In the genomic region with DNA sequence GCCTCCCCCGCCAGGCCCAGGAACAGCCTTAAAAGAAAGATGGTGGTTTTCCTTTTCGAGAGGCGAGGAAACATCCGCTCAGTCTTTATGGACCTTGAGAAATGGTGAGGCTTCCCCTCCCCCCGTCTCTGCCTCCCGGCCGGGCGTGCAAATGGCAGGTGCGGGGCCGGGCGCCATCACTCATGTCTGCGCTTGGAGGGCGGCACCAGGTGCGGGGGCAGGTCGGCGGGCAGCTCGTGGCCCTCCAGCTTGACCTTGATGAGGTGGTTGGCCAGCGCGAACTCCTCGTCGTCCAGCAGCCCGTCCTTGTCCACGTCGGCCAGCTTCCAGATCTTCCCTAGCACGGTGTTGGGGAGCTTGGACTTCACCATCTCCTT, we compare ENCODE assay signal across 7 cellular contexts. TPM values are rescaled to one million over a fixed set of nuclear protein-coding genes. Genes with fewer than 3 reads are reported as not detected.
A peak's percentile ranks its signal among the peaks of the same experiment; 100 is the strongest.
DNase-seq lines count a peak whose midpoint lies in the region; ATAC-seq and TF ChIP-seq lines count a peak whose summit lies in the region.
"Had no signal": no experiment of that assay in that cellular context is flagged by ENCODE, and none has a peak within 500 bp of the region (broad histone marks: within the 10 kb centered on the region; RNA-seq: fewer than 3 reads in every experiment).

No MANE protein-coding gene starts in this region.

- H3K9me2 ChIP-seq in GM23248 (ENCODE audit: insufficient read depth) = no peaks in the 10 kb centered on the region

- in situ Hi-C loops in GM23248 (cut with MboI) (no loop called here), G401 (cut with HindIII; ENCODE audit: low sequenced_read_pairs) (loop anchor here (10.0 kb wide), 1 partner anchor 79 kb away; a partner anchor contains a TSS)

- no peak overlapping the region for H2AFZ ChIP-seq in GM23248

- H3K9me3 ChIP-seq in GM23248 (ENCODE audit: low read depth) = no peaks in the 10 kb centered on the region

- peak overlapping the region; percentile 84 for H3K27ac Mint-ChIP-seq in activated T-helper 17 cell treated with anti-CD3 and anti-CD28 coated beads, Interleukin-2, amount 50 U/mL, for 72 hours
- peak overlapping the region; percentile 19 for H3K27ac Mint-ChIP-seq in nephron progenitor cell

- TF ChIP-seq CTCF in nephron progenitor cell (IDR thresholded peaks at IDR 0.05) = no peak

- peak overlapping the region; percentile 17 for H3K4me2 ChIP-seq in GM23248 (ENCODE audit: unreplicated experiment)

- peaks cover 49% of the 10 kb centered on the region for H3K79me2 ChIP-seq in GM23248 (ENCODE audit: insufficient read depth)

- H3K4me3 ChIP-seq in GM23248 = no peak overlapping the region

- peaks cover 77% of the 10 kb centered on the region for H3K36me3 Mint-ChIP-seq in activated T-helper 17 cell treated with anti-CD3 and anti-CD28 coated beads, Interleukin-2, amount 50 U/mL, for 72 hours (ENCODE audit: low read depth)
- peaks cover 13% of the 10 kb centered on the region for H3K36me3 Mint-ChIP-seq in nephron progenitor cell (ENCODE audit: low read depth)

- no peaks in the 10 kb centered on the region for H3K27me3 Mint-ChIP-seq in activated T-helper 17 cell treated with anti-CD3 and anti-CD28 coated beads, Interleukin-2, amount 50 U/mL, for 72 hours
- H3K27me3 Mint-ChIP-seq in nephron progenitor cell (ENCODE audit: low read depth, poor library complexity) = peaks cover 3% of the 10 kb centered on the region

- peaks cover 46% of the 10 kb centered on the region for H3K4me1 ChIP-seq in GM23248 (ENCODE audit: insufficient read depth)

- peak overlapping the region; percentile 22; the same call in 1 of the 2 replicates for H3K9ac ChIP-seq in GM23248

- peak overlapping the region; percentile 87 for H3K4me3 Mint-ChIP-seq in activated T-helper 17 cell treated with anti-CD3 and anti-CD28 coated beads, Interleukin-2, amount 50 U/mL, for 72 hours
- H3K4me3 Mint-ChIP-seq in nephron progenitor cell = no peak overlapping the region

- H3K9me3 Mint-ChIP-seq in activated T-helper 17 cell treated with anti-CD3 and anti-CD28 coated beads, Interleukin-2, amount 50 U/mL, for 72 hours = no peaks in the 10 kb centered on the region
- no peaks in the 10 kb centered on the region for H3K9me3 Mint-ChIP-seq in nephron progenitor cell

- H4K20me1 ChIP-seq in GM23248 (ENCODE audit: insufficient read depth) = no peaks in the 10 kb centered on the region

- peaks cover 14% of the 10 kb centered on the region; the same call in 1 of the 2 replicates for H3F3A ChIP-seq in GM23248 (ENCODE audit: insufficient read depth)

- 89 to 93% methylated on average over 25 of the region's 25 CpGs for WGBS in GM23248 (ENCODE audit: low coverage in 1 of 2, low lambda C conversion rate in 2 of 2, missing lambda C conversion rate in 2 of 2), 2 experiments

- ATAC-seq in activated T-helper 17 cell treated with anti-CD3 and anti-CD28 coated beads, Interleukin-2, amount 50 U/mL, for 72 hours (replicated peaks) = no peak
- ATAC-seq in GM21737 (IDR thresholded peaks at IDR 0.05; ENCODE audit: unreplicated experiment) (no peak), HG02759 (IDR thresholded peaks at IDR 0.05; ENCODE audit: unreplicated experiment) (no peak)

- H3K27ac ChIP-seq in GM23248 = peak overlapping the region; percentile 83

- no peaks in the 10 kb centered on the region for H3K27me3 ChIP-seq in GM23248 (replicated peaks; ENCODE audit: insufficient read depth)

- peaks cover 45% of the 10 kb centered on the region for H3K4me1 Mint-ChIP-seq in activated T-helper 17 cell treated with anti-CD3 and anti-CD28 coated beads, Interleukin-2, amount 50 U/mL, for 72 hours
- H3K4me1 Mint-ChIP-seq in nephron progenitor cell = peaks cover 26% of the 10 kb centered on the region

- no peak for DNase-seq in GM23248
- no peak for DNase-seq in nephron progenitor cell
- no peak for DNase-seq in G401 (ENCODE audit: low spot score)
- DNase-seq: GDM1 had no signal

- H3K36me3 ChIP-seq in GM23248 (ENCODE audit: low read depth) = peaks cover 15% of the 10 kb centered on the region

RNA-seq across cellular contexts. Expression of a gene that starts 9.7 kb away (rescaled TPM):
- total RNA-seq in GM23248 (2014; rRNA removed; shearing (Covaris generic)) = not detected in 2 replicates
- polyA plus RNA-seq in GM23248 (2016; fragmentation: Nextera tagmentation; extraction: Ambion mirVana) = not detected in 2 replicates
- total RNA-seq in activated T-helper 17 cell treated with anti-CD3 and anti-CD28 coated beads, Interleukin-2, amount 50 U/mL, for 72 hours = under 1 TPM; 0.37 to 0.71 TPM
- total RNA-seq in G401 (2014; rRNA removed; shearing (Covaris generic)) = 1.6 and 2.3 TPM in 2 replicates

RNA-seq across cellular contexts. Expression of a gene that starts 24.3 kb away (rescaled TPM):
- 90.2 and 124 TPM in 2 replicates for total RNA-seq in GM23248 (2014; rRNA removed; shearing (Covaris generic))
- polyA plus RNA-seq in GM23248 (2016; fragmentation: Nextera tagmentation; extraction: Ambion mirVana) = 55.2 and 56.3 TPM in 2 replicates
- 100 to 1,000 TPM in 1 of 2 donors, 10 to 100 TPM in 1; 96.5 to 107 TPM for total RNA-seq in activated T-helper 17 cell treated with anti-CD3 and anti-CD28 coated beads, Interleukin-2, amount 50 U/mL, for 72 hours
- 25.3 and 32.4 TPM in 2 replicates for total RNA-seq in G401 (2014; rRNA removed; shearing (Covaris generic))

RNA-seq across cellular contexts. Expression of a gene that starts 43.8 kb away (rescaled TPM):
- 13.2 and 15.8 TPM in 2 replicates for total RNA-seq in GM23248 (2014; rRNA removed; shearing (Covaris generic))
- 24.6 and 26.1 TPM in 2 replicates for polyA plus RNA-seq in GM23248 (2016; fragmentation: Nextera tagmentation; extraction: Ambion mirVana)
- total RNA-seq in activated T-helper 17 cell treated with anti-CD3 and anti-CD28 coated beads, Interleukin-2, amount 50 U/mL, for 72 hours = 10 to 100 TPM; 17.9 to 28.2 TPM
- total RNA-seq in G401 (2014; rRNA removed; shearing (Covaris generic)) = 12.3 and 13.9 TPM in 2 replicates

RNA-seq across cellular contexts. Expression of a gene that starts 51.1 kb away (rescaled TPM):
- total RNA-seq in GM23248 (2014; rRNA removed; shearing (Covaris generic)) = 18.2 and 19.7 TPM in 2 replicates
- polyA plus RNA-seq in GM23248 (2016; fragmentation: Nextera tagmentation; extraction: Ambion mirVana) = 4.2 and 6.2 TPM in 2 replicates
- total RNA-seq in activated T-helper 17 cell treated with anti-CD3 and anti-CD28 coated beads, Interleukin-2, amount 50 U/mL, for 72 hours = 10 to 100 TPM; 65.9 to 82.5 TPM
- total RNA-seq in G401 (2014; rRNA removed; shearing (Covaris generic)) = 24.7 and 26.6 TPM in 2 replicates
